Comparison of ENCODE assay signal across 37 cellular contexts in genomic region chr22:18927573-18927972, GRCh38. TPM values are rescaled to one million over a fixed set of nuclear protein-coding genes. Genes with fewer than 3 reads are reported as not detected.
"Had no signal": no experiment of that assay in that cellular context is flagged by ENCODE, and none has a peak within 500 bp of the region (broad histone marks: within the 10 kb centered on the region; RNA-seq: fewer than 3 reads in every experiment).

No MANE protein-coding gene starts in this region.

- DNase-seq: Karpas-422, Kasumi-1, KBM-7, KG1, MG63, MM.1S, MV-4-11, NCI-H1048, NCI-H1092, NCI-H1092 treated with DMSO at 0.1 percent for 48 hours, NCI-H1105, NCI-H1105 treated with DMSO at 0.1 percent for 48 hours, NCI-H1417, NCI-H1417 treated with DMSO at 0.1 percent for 48 hours, NCI-H1436, NCI-H1436 treated with DMSO at 0.1 percent for 48 hours, NCI-H146, NCI-H1694, NCI-H1694 treated with DMSO at 0.1 percent for 48 hours, NCI-H187, NCI-H187 treated with DMSO at 0.1 percent for 48 hours, NCI-H1930, NCI-H2029, NCI-H2029 treated with DMSO at 0.1 percent for 48 hours, NCI-H2081, NCI-H2081 treated with DMSO at 0.1 percent for 48 hours, NCI-H2107, NCI-H2171, NCI-H2171 treated with DMSO at 0.1 percent for 48 hours, NCI-H2227 treated with DMSO at 0.1 percent for 48 hours, NCI-H226, NCI-H345, NCI-H446, NCI-H446 treated with DMSO at 0.1 percent for 48 hours had no signal

- H3K9me3 ChIP-seq: MG63 had no signal

- H3K27ac ChIP-seq: KMS-11 had no signal

- H3K4me3 ChIP-seq: MG63 had no signal

- H3K27me3 ChIP-seq: MG63 had no signal

- H3K36me3 ChIP-seq: MG63 had no signal

RNA-seq across cellular contexts. Expression of gene PRODH, which starts 8.5 kb away (rescaled TPM):
- total RNA-seq: LHCN-M2, M059J had no signal
